25 cellular contexts compared by ENCODE assay signal in the genomic region with DNA sequence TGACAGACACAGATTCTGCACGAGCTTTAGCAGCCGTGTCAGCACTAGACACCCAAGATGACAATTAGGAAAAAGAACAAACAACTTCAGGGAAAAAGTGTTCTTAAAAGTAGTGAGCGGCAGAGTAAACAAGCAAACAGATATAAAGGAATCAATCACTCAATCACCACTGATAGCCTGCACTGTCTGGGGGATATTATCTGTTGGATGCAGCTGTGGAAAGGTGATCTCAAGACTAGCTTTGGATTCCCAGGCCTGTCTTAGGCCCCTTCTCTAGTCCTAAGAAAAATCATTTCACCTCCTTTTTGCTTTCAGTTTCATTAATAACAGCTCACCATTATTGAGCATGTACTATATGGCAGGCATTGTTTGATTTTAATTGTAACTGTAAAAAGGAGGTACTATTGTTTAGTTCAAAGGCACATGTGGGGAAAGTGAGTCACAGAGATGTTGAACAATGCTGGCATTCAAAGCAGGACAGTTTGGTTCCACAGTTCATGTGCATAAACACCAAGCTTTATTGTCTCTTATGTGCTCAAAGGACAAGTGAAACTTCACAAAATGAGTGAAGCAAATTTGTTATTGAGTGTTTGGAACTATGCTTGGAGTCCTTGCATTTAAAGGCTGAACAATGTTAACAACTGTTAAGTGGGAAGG.
DNase-seq lines count a peak whose midpoint lies in the region; TF ChIP-seq lines count a peak whose summit lies in the region.
"Had no signal": no experiment of that assay in that cellular context is flagged by ENCODE, and none has a peak within 500 bp of the region (broad histone marks: within the 10 kb centered on the region; RNA-seq: fewer than 3 reads in every experiment).

No MANE protein-coding gene starts in this region.

- DNase-seq in dermis blood vessel endothelial cell (peak; percentile 62), medulla oblongata (ENCODE audit: extremely low spot score) (peak; percentile 35), HPDE6-E6E7 (ENCODE audit: extremely low spot score) (no peak), NCI-H446 treated with DMSO at 0.1 percent for 48 hours (lab: John Stamatoyannopoulos, UW) (no peak), DMS53 (lab: John Stamatoyannopoulos, UW) (no peak)
- no peak for DNase-seq in activated T-cell treated with anti-CD3 and anti-CD28 coated beads, Interleukin-2, amount 50 U/mL, for 1 hour
- DNase-seq: 8988T; Calu3; CD4-positive, alpha-beta memory T cell; HCEC 1CT; Karpas-422; MG63; NCI-H1092; NCI-H1436 treated with DMSO at 0.1 percent for 48 hours; NCI-H2081; NCI-H2171 treated with DMSO at 0.1 percent for 48 hours; NCI-H446; NCI-H69; NK-92 treated with Interleukin-12 subunit alpha and Interleukin-12 subunit beta, amount 100 ng/mL, for 24 hours; PC-3; SIG-M5 had no signal

- H3K36me3 ChIP-seq in ACC112 (ENCODE audit: insufficient read depth, low read length) (no peaks in the 10 kb centered on the region), KMS-11 (ENCODE audit: insufficient read depth) (no peaks in the 10 kb centered on the region)
- H3K36me3 ChIP-seq: MG63 had no signal

- no peaks in the 10 kb centered on the region for H4K20me1 ChIP-seq in KMS-11 (ENCODE audit: insufficient read depth)

- H3K4me3 ChIP-seq in ACC112 (ENCODE audit: low read depth, low read length) (no peak overlapping the region), KMS-11 (IDR thresholded peaks at IDR 0.05; ENCODE audit: insufficient read depth, low read depth, low read length) (no peak overlapping the region)
- H3K4me3 ChIP-seq: GM23338, MG63 had no signal

- no peaks in the 10 kb centered on the region for H3K79me2 ChIP-seq in ACC112 (ENCODE audit: control insufficient read depth, insufficient read depth, low read length, unreplicated experiment)
- no peaks in the 10 kb centered on the region for H3K79me2 ChIP-seq in KMS-11 (ENCODE audit: insufficient read depth, low read depth)

- no peak overlapping the region; the same call in 1 of the 2 replicates for H3K4me2 ChIP-seq in KMS-11
- H3K4me2 ChIP-seq: GM23338 had no signal

- no peaks in the 10 kb centered on the region for H3K27me3 ChIP-seq in ACC112 (ENCODE audit: insufficient read depth, low read length)
- H3K27me3 ChIP-seq in KMS-11 (ENCODE audit: insufficient read depth, low read depth) = no peaks in the 10 kb centered on the region
- H3K27me3 ChIP-seq: MG63 had no signal

- TF ChIP-seq CTCF in KMS-11 (conservative IDR thresholded peaks at IDR 0.05; ENCODE audit: low read depth, low read length) = no peak

- H2AFZ ChIP-seq in ACC112 (ENCODE audit: low read length, unreplicated experiment) = peak overlapping the region; percentile 76
- peak overlapping the region; percentile 15; the same call in 1 of the 2 replicates for H2AFZ ChIP-seq in KMS-11 (ENCODE audit: low read depth)
- H2AFZ ChIP-seq: GM23338 had no signal

- H3K9ac ChIP-seq in KMS-11 = no peak overlapping the region

- peaks cover 22% of the 10 kb centered on the region for H3K4me1 ChIP-seq in ACC112 (ENCODE audit: control insufficient read depth, insufficient read depth, low read length, unreplicated experiment)
- peaks cover 6% of the 10 kb centered on the region for H3K4me1 ChIP-seq in KMS-11 (ENCODE audit: low read depth, poor library complexity, severe bottlenecking)

- no peak overlapping the region for H3K27ac ChIP-seq in ACC112 (ENCODE audit: low read depth, low read length)
- no peak overlapping the region for H3K27ac ChIP-seq in KMS-11
- H3K27ac ChIP-seq: RWPE1 had no signal

Comparison
In these comparisons a context has a peak if more than half of its experiments do, and no peak if none do; other contexts are left out.
1. DNase-seq: peak in dermis blood vessel endothelial cell (single experiment) and medulla oblongata (single experiment); none in HPDE6-E6E7 (single experiment), activated T-cell treated with anti-CD3 and anti-CD28 coated beads, Interleukin-2, amount 50 U/mL, for 1 hour (single experiment), NCI-H446 treated with DMSO at 0.1 percent for 48 hours (single experiment) and DMS53 (single experiment).